In genomic region chr6:145733770-145734169, GRCh38 we compare ENCODE assay signal across 1 cellular context.
TF ChIP-seq lines count a peak whose summit lies in the region.

No MANE protein-coding gene starts in this region.

TF ChIP-seq in H1, 55 proteins besides CTCF, POLR2A, EP300 and RAD21 (continued from another document):
- TF ChIP-seq BACH1 (IDR thresholded peaks at IDR 0.05; ENCODE audit: low read length) (no peak), KDM4A (IDR thresholded peaks at IDR 0.05; ENCODE audit: low read depth, low read length, severe bottlenecking) (no peak), PHF8 (conservative IDR thresholded peaks at IDR 0.05; ENCODE audit: low read depth, low read length) (no peak), E2F6 (IDR thresholded peaks at IDR 0.05) (no peak), CHD7 (IDR thresholded peaks at IDR 0.05; ENCODE audit: insufficient replicate concordance, low read length) (no peak), CTBP2 (IDR thresholded peaks at IDR 0.05; ENCODE audit: borderline replicate concordance, insufficient read depth, insufficient read length, low read length) (no peak)
TF ChIP-seq in H1: peak in this region for 0.
